Comparison of ENCODE assay signal across 24 cellular contexts in the genomic region with DNA sequence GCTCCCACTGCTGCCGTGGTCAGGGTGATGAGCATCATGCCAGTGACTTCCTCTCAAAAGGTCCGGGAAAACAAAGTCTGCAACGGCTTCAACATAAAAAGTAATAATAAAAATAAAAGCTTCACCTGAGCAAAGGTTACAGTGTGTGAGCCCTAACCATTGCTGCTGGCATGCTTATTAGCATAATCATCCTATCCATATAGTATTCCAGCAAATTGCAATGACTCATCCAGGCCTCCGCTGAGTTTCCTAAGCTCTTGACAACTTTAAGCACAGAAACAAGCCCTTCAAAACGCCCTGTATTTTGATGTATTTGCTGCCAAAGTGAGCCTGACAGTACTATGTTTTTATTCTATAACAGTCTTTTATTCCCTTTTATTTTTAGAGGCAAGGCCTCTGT.
A peak's percentile ranks its signal among the peaks of the same experiment; 100 is the strongest.
DNase-seq lines count a peak whose midpoint lies in the region; ATAC-seq, FAIRE-seq and TF ChIP-seq lines count a peak whose summit lies in the region.
"Had no signal": no experiment of that assay in that cellular context is flagged by ENCODE, and none has a peak within 500 bp of the region (broad histone marks: within the 10 kb centered on the region; RNA-seq: fewer than 3 reads in every experiment).

No MANE protein-coding gene starts in this region.

- H3K27me3 ChIP-seq in SK-N-SH (ENCODE audit: insufficient read depth) = no peaks in the 10 kb centered on the region
- H3K27me3 ChIP-seq in astrocyte (ENCODE audit: insufficient read depth, low read length) = no peaks in the 10 kb centered on the region
- H3K27me3 ChIP-seq in mesendoderm (ENCODE audit: insufficient read depth, low read length, poor library complexity) = no peaks in the 10 kb centered on the region
- H3K27me3 ChIP-seq in small intestine (ENCODE audit: control insufficient read depth in 2 of 2, insufficient read depth in 2 of 2, low read length in 2 of 2) = no peaks in the 10 kb centered on the region
- H3K27me3 ChIP-seq: BLaER1 treated with 17β-estradiol and CSF1 and Interleukin-3, amounts not matched to agents 10 nM and 100 nM had no signal

- POLR2A ChIA-PET in SK-N-SH (lab: Yijun Ruan, JAX) = interaction anchor here (0.7 kb wide), 1 partner anchor 453 kb away, joined by 4 read pairs; no protein-coding TSS in a partner anchor
- POLR2A ChIA-PET in activated CD4-positive, alpha-beta memory T cell treated with anti-CD3 and anti-CD28 coated beads for 36 hours (lab: Charles Lee) = no interaction called here

- 66% methylated on average over 5 of the region's 5 CpGs for WGBS in SK-N-SH (ENCODE audit: low lambda C conversion rate)
- no CpG with 5 or more reads among the region's 5 CpGs for WGBS in mesendoderm (ENCODE audit: extremely low coverage, insufficient coverage, low lambda C conversion rate)
- whole genome bisulfite sequencing in small intestine, 3 donors = 65 to 79% (median 70%) methylated on average over 5 of the region's 5 CpGs

- no peak overlapping the region for H3K4me3 Mint-ChIP-seq in astrocyte (ENCODE audit: unreplicated experiment)
- H3K4me3 Mint-ChIP-seq in activated CD4-positive, alpha-beta memory T cell treated with anti-CD3 and anti-CD28 coated beads for 36 hours = no peak overlapping the region
- H3K4me3 Mint-ChIP-seq: CD4-positive, alpha-beta T cell; HFFc6; IgD-negative memory B cell had no signal

- H4K20me1 ChIP-seq in SK-N-SH (ENCODE audit: insufficient read depth) (no peaks in the 10 kb centered on the region), astrocyte (ENCODE audit: insufficient read depth, low read length) (no peaks in the 10 kb centered on the region)
- H4K20me1 ChIP-seq: BLaER1 treated with 17β-estradiol and CSF1 and Interleukin-3, amounts not matched to agents 10 nM and 100 nM had no signal

- H3K36me3 ChIP-seq in SK-N-SH (replicated peaks in 1 of 2; ENCODE audit: control insufficient read depth in 1 of 2, insufficient read depth in 2 of 2, low read length in 1 of 2) (no peaks in the 10 kb centered on the region), astrocyte (ENCODE audit: insufficient read depth, low read length) (no peaks in the 10 kb centered on the region), mesendoderm (ENCODE audit: control insufficient read depth, insufficient read depth, low read length) (no peaks in the 10 kb centered on the region), small intestine (ENCODE audit: control insufficient read depth in 2 of 2, insufficient read depth in 2 of 2, low read length in 2 of 2) (peaks cover 0 to 4% of the 10 kb centered on the region in 2 donors)
- H3K36me3 ChIP-seq: HAP-1 had no signal

- no peak overlapping the region for H3K4me2 ChIP-seq in SK-N-SH
- peak overlapping the region; percentile 48 for H3K4me2 ChIP-seq in astrocyte (ENCODE audit: low read length)
- no peak overlapping the region for H3K4me2 ChIP-seq in mesendoderm (ENCODE audit: low read length)
- H3K4me2 ChIP-seq: BLaER1 treated with 17β-estradiol and CSF1 and Interleukin-3, amounts not matched to agents 10 nM and 100 nM had no signal

- no peak overlapping the region for H3K4ac ChIP-seq in mesendoderm (ENCODE audit: low read depth, low read length)

- no peaks in the 10 kb centered on the region for H3K27me3 Mint-ChIP-seq in astrocyte (ENCODE audit: low read depth, unreplicated experiment)
- H3K27me3 Mint-ChIP-seq in activated CD4-positive, alpha-beta memory T cell treated with anti-CD3 and anti-CD28 coated beads for 36 hours = no peaks in the 10 kb centered on the region
- H3K27me3 Mint-ChIP-seq: CD4-positive, alpha-beta T cell; IgD-negative memory B cell had no signal

- peak; percentile 73 for ATAC-seq in SK-N-SH treated with all-trans-retinoic acid at 6 μM for 48 hours
- ATAC-seq in HG02678 (IDR thresholded peaks at IDR 0.05; ENCODE audit: unreplicated experiment) = no peak
- no peak for ATAC-seq in GM19395 (IDR thresholded peaks at IDR 0.05; ENCODE audit: unreplicated experiment)

- intact Hi-C loops in activated CD4-positive, alpha-beta memory T cell treated with anti-CD3 and anti-CD28 coated beads for 36 hours (cut with micrococcal nuclease) = no loop called here

- H3K9me3 ChIP-seq in SK-N-SH (no peaks in the 10 kb centered on the region), astrocyte (ENCODE audit: insufficient read depth, low read depth, low read length) (no peaks in the 10 kb centered on the region), small intestine (ENCODE audit: control insufficient read depth, low read depth) (no peaks in the 10 kb centered on the region)
- H3K9me3 ChIP-seq: HAP-1 had no signal

- H3K9me3 Mint-ChIP-seq in astrocyte (ENCODE audit: unreplicated experiment) = no peaks in the 10 kb centered on the region
- H3K9me3 Mint-ChIP-seq in activated CD4-positive, alpha-beta memory T cell treated with anti-CD3 and anti-CD28 coated beads for 36 hours = peaks cover 3% of the 10 kb centered on the region
- H3K9me3 Mint-ChIP-seq: CD4-positive, alpha-beta T cell had no signal

- no peak overlapping the region for H2BK5ac ChIP-seq in mesendoderm (ENCODE audit: low read length)

- no peak overlapping the region for H4K5ac ChIP-seq in mesendoderm (ENCODE audit: low read length)

- no peak for DNase-seq in SK-N-SH
- DNase-seq in astrocyte (ENCODE audit: low read depth) = peak; percentile 69
- DNase-seq in mesendoderm = peak; percentile 16
- DNase-seq in small intestine = peak; percentile 52
- no peak for DNase-seq in activated CD4-positive, alpha-beta memory T cell treated with anti-CD3 and anti-CD28 coated beads for 36 hours
- DNase-seq: 8988T; CD4-positive, alpha-beta T cell; GOT3; HFFc6; MV-4-11; NCI-H1105; NCI-H1436 treated with DMSO at 0.1 percent for 48 hours; NCI-H187 treated with DMSO at 0.1 percent for 48 hours; NCI-H526 treated with DMSO at 0.1 percent for 48 hours; RPMI8226; SHP77 had no signal

- H4K8ac ChIP-seq in mesendoderm (ENCODE audit: low read depth, low read length) = no peak overlapping the region

- H3K4me1 ChIP-seq in SK-N-SH (ENCODE audit: control insufficient read depth in 1 of 2, insufficient read depth in 2 of 2, low read depth in 1 of 2, low read length in 1 of 2) (peaks cover 0 to 11% of the 10 kb centered on the region in 2 experiments; a peak in 1 of 4 replicates), astrocyte (ENCODE audit: insufficient read depth, low read length) (peaks cover 2% of the 10 kb centered on the region), mesendoderm (ENCODE audit: control insufficient read depth, low read depth, low read length) (peaks cover 13% of the 10 kb centered on the region), small intestine (ENCODE audit: control insufficient read depth in 2 of 2, insufficient read depth in 1 of 2, low read depth in 1 of 2, low read length in 1 of 2) (peaks cover 3 to 14% of the 10 kb centered on the region in 2 donors)

- H3K36me3 Mint-ChIP-seq in astrocyte (ENCODE audit: low read depth, unreplicated experiment) = no peaks in the 10 kb centered on the region
- no peaks in the 10 kb centered on the region for H3K36me3 Mint-ChIP-seq in activated CD4-positive, alpha-beta memory T cell treated with anti-CD3 and anti-CD28 coated beads for 36 hours
- H3K36me3 Mint-ChIP-seq: IgD-negative memory B cell had no signal

- H3K18ac ChIP-seq in mesendoderm (ENCODE audit: low read length) = no peak overlapping the region

- H3K9me2 ChIP-seq in SK-N-SH = no peaks in the 10 kb centered on the region

- H3K27ac Mint-ChIP-seq in astrocyte (ENCODE audit: unreplicated experiment) = no peak overlapping the region
- H3K27ac Mint-ChIP-seq in activated CD4-positive, alpha-beta memory T cell treated with anti-CD3 and anti-CD28 coated beads for 36 hours = no peak overlapping the region
- H3K27ac Mint-ChIP-seq: CD4-positive, alpha-beta T cell; HFFc6; IgD-negative memory B cell had no signal

- peaks cover 6% of the 10 kb centered on the region for H3K4me1 Mint-ChIP-seq in astrocyte (ENCODE audit: low read depth, unreplicated experiment)
- H3K4me1 Mint-ChIP-seq in activated CD4-positive, alpha-beta memory T cell treated with anti-CD3 and anti-CD28 coated beads for 36 hours (ENCODE audit: low read depth) = peaks cover 9% of the 10 kb centered on the region

- CTCF ChIA-PET in SK-N-SH (lab: Yijun Ruan, JAX) = no interaction called here
- CTCF ChIA-PET in activated CD4-positive, alpha-beta memory T cell treated with anti-CD3 and anti-CD28 coated beads for 36 hours (lab: Charles Lee) = interaction anchor here (1.3 kb wide), 1 partner anchor 14 kb away, joined by 3 read pairs; no protein-coding TSS in a partner anchor

- no peaks in the 10 kb centered on the region for H3K79me2 ChIP-seq in SK-N-SH (ENCODE audit: insufficient read depth)
- no peaks in the 10 kb centered on the region for H3K79me2 ChIP-seq in astrocyte (ENCODE audit: insufficient read depth, low read length)
- no peaks in the 10 kb centered on the region for H3K79me2 ChIP-seq in mesendoderm (ENCODE audit: control insufficient read depth, insufficient read depth, low read length)

- H3K79me1 ChIP-seq in mesendoderm (ENCODE audit: low read length) = no peaks in the 10 kb centered on the region

- no peak overlapping the region for H3K9ac ChIP-seq in SK-N-SH
- H3K9ac ChIP-seq in astrocyte (ENCODE audit: low read length) = no peak overlapping the region
- H3K9ac ChIP-seq in mesendoderm (ENCODE audit: low read length) = no peak overlapping the region
- H3K9ac ChIP-seq: BLaER1 treated with 17β-estradiol and CSF1 and Interleukin-3, amounts not matched to agents 10 nM and 100 nM had no signal

- peaks cover 4% of the 10 kb centered on the region for H3F3A ChIP-seq in SK-N-SH (replicated peaks; ENCODE audit: insufficient read depth)

- TF ChIP-seq EP300 in SK-N-SH (IDR thresholded peaks at IDR 0.05; ENCODE audit: borderline replicate concordance in 1 of 2, low read depth in 1 of 2, low read length in 1 of 2) = no peak

- TF ChIP-seq CTCF in SK-N-SH (IDR thresholded peaks at IDR 0.05) (no peak), astrocyte (IDR thresholded peaks at IDR 0.05; ENCODE audit: insufficient read depth, low read depth, low read length) (no peak)

- no peak overlapping the region for H2BK15ac ChIP-seq in mesendoderm (replicated peaks; ENCODE audit: low read depth)

- no peak overlapping the region for H2BK120ac ChIP-seq in mesendoderm (ENCODE audit: low read depth, low read length)

- H3K56ac ChIP-seq in mesendoderm (ENCODE audit: low read length) = no peak overlapping the region

- H3K4me3 ChIP-seq in SK-N-SH (ENCODE audit: low read depth in 2 of 2, low read length in 1 of 2) = no peak overlapping the region
- no peak overlapping the region for H3K4me3 ChIP-seq in astrocyte (ENCODE audit: insufficient read depth, low read depth, low read length)
- no peak overlapping the region for H3K4me3 ChIP-seq in mesendoderm (ENCODE audit: low read length)
- H3K4me3 ChIP-seq in small intestine (ENCODE audit: low read depth in 1 of 2, low read length in 2 of 2) = no peak overlapping the region
- H3K4me3 ChIP-seq: BLaER1 treated with 17β-estradiol and CSF1 and Interleukin-3, amounts not matched to agents 10 nM and 100 nM; HAP-1 had no signal

- H3K23ac ChIP-seq in mesendoderm (ENCODE audit: low read length) = no peak overlapping the region

- TF ChIP-seq RAD21 in SK-N-SH (IDR thresholded peaks at IDR 0.05; ENCODE audit: low read length) = no peak

- H2AK5ac ChIP-seq in mesendoderm (ENCODE audit: low read length) = no peak overlapping the region

- no peak overlapping the region for H2AFZ ChIP-seq in SK-N-SH (ENCODE audit: low read depth)
- no peak overlapping the region for H2AFZ ChIP-seq in astrocyte (ENCODE audit: low read depth, low read length)

- FAIRE-seq in astrocyte (lab: Jason Lieb, UNC) (no peak), small intestine (lab: Jason Lieb, UNC) (no peak)
- FAIRE-seq: D721Med, G401.6 had no signal

- H3K27ac ChIP-seq in SK-N-SH (ENCODE audit: low read depth in 2 of 2, low read length in 1 of 2) (no peak overlapping the region), astrocyte (ENCODE audit: low read depth, low read length) (no peak overlapping the region), mesendoderm (ENCODE audit: low read depth, low read length) (no peak overlapping the region), small intestine (ENCODE audit: low read depth in 1 of 2, low read length in 1 of 2) (no peak overlapping the region)
- H3K27ac ChIP-seq: BLaER1 treated with 17β-estradiol and CSF1 and Interleukin-3, amounts not matched to agents 10 nM and 100 nM had no signal

Comparison
In these comparisons a context has a peak if more than half of its experiments do, and no peak if none do; other contexts are left out.
1. DNase-seq: peak in astrocyte (single experiment), mesendoderm (single experiment) and small intestine (single experiment); none in SK-N-SH (single experiment) and activated CD4-positive, alpha-beta memory T cell treated with anti-CD3 and anti-CD28 coated beads for 36 hours (single experiment).